Comparison of ENCODE assay signal across 8 cellular contexts in genomic region chr2:214810670-214811069, GRCh38. TPM values are rescaled to one million over a fixed set of nuclear protein-coding genes. Genes with fewer than 3 reads are reported as not detected.
DNase-seq lines count a peak whose midpoint lies in the region; ATAC-seq and TF ChIP-seq lines count a peak whose summit lies in the region.

No MANE protein-coding gene starts in this region.

- H3K4me3 ChIP-seq in iPS-18a (ENCODE audit: low read length) (peak overlapping the region; percentile 67), thoracic aorta (peak overlapping the region; percentile 98)

- no peaks in the 10 kb centered on the region for H3K9me3 ChIP-seq in iPS-18a (ENCODE audit: control insufficient read depth, low read depth, low read length)
- H3K9me3 ChIP-seq in thoracic aorta = no peaks in the 10 kb centered on the region

- H3K36me3 ChIP-seq in iPS-18a (ENCODE audit: control insufficient read depth, low read depth, low read length) (no peaks in the 10 kb centered on the region), thoracic aorta (no peaks in the 10 kb centered on the region)

- H3K9me3 Mint-ChIP-seq in activated CD4-positive, alpha-beta memory T cell treated with anti-CD3 and anti-CD28 coated beads, Interleukin-2, amount 10 ng/mL, durations not matched to agents 7 days and 5 days = no peaks in the 10 kb centered on the region

- peaks cover 14% of the 10 kb centered on the region for H3K27me3 ChIP-seq in iPS-18a (ENCODE audit: control insufficient read depth, insufficient read depth, low read length)
- no peaks in the 10 kb centered on the region for H3K27me3 ChIP-seq in thoracic aorta (replicated peaks; ENCODE audit: insufficient read depth)

- DNase-seq in activated CD4-positive, alpha-beta T cell treated with anti-CD3 and anti-CD28 coated beads for 48 hours = peak; percentile 4
- DNase-seq in activated CD4-positive, alpha-beta T cell treated with anti-CD3 and anti-CD28 coated beads, Interleukin-2, amount 50 U/mL, for 4 hours = no peak
- no peak for DNase-seq in activated CD4-positive, alpha-beta memory T cell treated with anti-CD3 and anti-CD28 coated beads, Interleukin-2, amount 10 ng/mL, durations not matched to agents 7 days and 5 days
- DNase-seq in thoracic aorta (ENCODE audit: low spot score) = no peak

- no peak overlapping the region for H3K9ac ChIP-seq in iPS-18a (ENCODE audit: low read length)

- H3K4me1 Mint-ChIP-seq in activated CD4-positive, alpha-beta memory T cell treated with anti-CD3 and anti-CD28 coated beads, Interleukin-2, amount 10 ng/mL, durations not matched to agents 7 days and 5 days = peaks cover 32% of the 10 kb centered on the region

- TF ChIP-seq CTCF in thoracic aorta (IDR thresholded peaks at IDR 0.05) = no peak

- CTCF ChIA-PET in activated CD4-positive, alpha-beta memory T cell treated with anti-CD3 and anti-CD28 coated beads, Interleukin-2, amount 10 ng/mL, durations not matched to agents 7 days and 5 days (lab: Charles Lee) = no interaction called here

- H3K4me3 Mint-ChIP-seq in activated CD4-positive, alpha-beta memory T cell treated with anti-CD3 and anti-CD28 coated beads, Interleukin-2, amount 10 ng/mL, durations not matched to agents 7 days and 5 days = peak overlapping the region; percentile 98

- peaks cover 26% of the 10 kb centered on the region for H3K36me3 Mint-ChIP-seq in activated CD4-positive, alpha-beta memory T cell treated with anti-CD3 and anti-CD28 coated beads, Interleukin-2, amount 10 ng/mL, durations not matched to agents 7 days and 5 days (ENCODE audit: low read depth)

- H3K27ac ChIP-seq in iPS-18a (ENCODE audit: low read length) (no peak overlapping the region), thoracic aorta (peak overlapping the region; percentile 69 to 80)

- H3K27ac Mint-ChIP-seq in activated CD4-positive, alpha-beta memory T cell treated with anti-CD3 and anti-CD28 coated beads, Interleukin-2, amount 10 ng/mL, durations not matched to agents 7 days and 5 days = peak overlapping the region; percentile 16

- H3K27me3 Mint-ChIP-seq in activated CD4-positive, alpha-beta memory T cell treated with anti-CD3 and anti-CD28 coated beads, Interleukin-2, amount 10 ng/mL, durations not matched to agents 7 days and 5 days = peaks cover 9% of the 10 kb centered on the region

- ATAC-seq in thoracic aorta (ENCODE audit: insufficient number of reproducible peaks, low FRiP score, low read depth) (no peak), HG02981 (IDR thresholded peaks at IDR 0.05; ENCODE audit: unreplicated experiment) (no peak), GM18873 (IDR thresholded peaks at IDR 0.05; ENCODE audit: low FRiP score, unreplicated experiment) (no peak), GM19455 (IDR thresholded peaks at IDR 0.05; ENCODE audit: unreplicated experiment) (no peak)

- peaks cover 29% of the 10 kb centered on the region for H3K4me1 ChIP-seq in iPS-18a (ENCODE audit: control insufficient read depth, low read depth, low read length)
- H3K4me1 ChIP-seq in thoracic aorta (ENCODE audit: control insufficient read depth in 1 of 2, low read depth in 2 of 2) = peaks cover 9 to 25% of the 10 kb centered on the region in 2 donors

- POLR2A ChIA-PET in activated CD4-positive, alpha-beta memory T cell treated with anti-CD3 and anti-CD28 coated beads, Interleukin-2, amount 10 ng/mL, durations not matched to agents 7 days and 5 days (lab: Charles Lee) = interaction anchor here (4.2 kb wide), 1 partner anchor 502 kb away, joined by 35 read pairs; the partner anchor contains the start of gene ATIC

RNA-seq across cellular contexts. Expression of gene BARD1, which starts 1.2 kb away (rescaled TPM):
- total RNA-seq in activated CD4-positive, alpha-beta memory T cell treated with anti-CD3 and anti-CD28 coated beads, Interleukin-2, amount 10 ng/mL, durations not matched to agents 7 days and 5 days = 10 to 100 TPM; 43.7 to 47.4 TPM
- total RNA-seq in thoracic aorta = 10 to 100 TPM; 15.4 to 25.5 TPM
